ENCODE assay signal across 8 cellular contexts in genomic region chr17:62238551-62239338, GRCh38.
DNase-seq lines count a peak whose midpoint lies in the region; ATAC-seq, FAIRE-seq and TF ChIP-seq lines count a peak whose summit lies in the region.
"Not testable (repeated sequence)": the region's sequence is repeated elsewhere in the genome, so short reads cannot be mapped to it uniquely, and the experiment has no call there.

No MANE protein-coding gene starts in this region.

- H3K9me2 ChIP-seq in GM23338 (ENCODE audit: insufficient read depth): not testable (repeated sequence)

- not testable (repeated sequence) for TF ChIP-seq POLR2A in HepG2 (IDR thresholded peaks at IDR 0.05; ENCODE audit: insufficient read depth in 1 of 2, low read depth in 2 of 2, low read length in 2 of 2)

- not testable (repeated sequence) for FAIRE-seq in bronchial epithelial cell (lab: Jason Lieb, UNC); HepG2 (lab: Jason Lieb, UNC)

- TF ChIP-seq CTCF in Caco-2 (IDR thresholded peaks at IDR 0.05; ENCODE audit: insufficient read depth in 1 of 2, low read depth in 1 of 2, low read length in 1 of 2, severe bottlenecking in 1 of 2, unreplicated experiment in 1 of 2); GM23338 (conservative IDR thresholded peaks at IDR 0.05; ENCODE audit: low read depth in 2 of 2); bronchial epithelial cell (IDR thresholded peaks at IDR 0.05; ENCODE audit: insufficient read depth, low read length, severe bottlenecking); epithelial cell of esophagus (IDR thresholded peaks at IDR 0.05; ENCODE audit: insufficient read depth, low read depth, low read length, missing control alignments); HepG2 (CRISPR knock-in tag; IDR thresholded peaks at IDR 0.05); type B pancreatic cell (conservative IDR thresholded peaks at IDR 0.05): not testable (repeated sequence)

- POLR2A ChIA-PET in Caco-2 (lab: Charles Lee); HepG2 (lab: Yijun Ruan, JAX): not testable (repeated sequence)

- CTCF ChIA-PET in Caco-2 (lab: Charles Lee); HepG2 (lab: Yijun Ruan, JAX; ENCODE audit: low intra/inter-chr PET ratio, low total read pairs): not testable (repeated sequence)

- H3K4me3 Mint-ChIP-seq in Caco-2 (ENCODE audit: unreplicated experiment); GM23338; type B pancreatic cell: not testable (repeated sequence)

- not testable (repeated sequence) for H3K27ac ChIP-seq in GM23338 (ENCODE audit: low read depth); HepG2 (ENCODE audit: extremely low read length, insufficient read depth, low read length)

- not testable (repeated sequence) for H3K9me3 ChIP-seq in Caco-2; HepG2 (ENCODE audit: low read length)

- not testable (repeated sequence) for TF ChIP-seq EP300 in HepG2 (IDR thresholded peaks at IDR 0.05; ENCODE audit: low read depth in 2 of 2, low read length in 2 of 2); HepG2 (CRISPR knock-in tag; IDR thresholded peaks at IDR 0.05; ENCODE audit: borderline replicate concordance)

- not testable (repeated sequence) for H3F3A ChIP-seq in GM23338 (replicated peaks; ENCODE audit: low read depth)

- not testable (repeated sequence) for H3K4me2 ChIP-seq in GM23338; HepG2 (ENCODE audit: low read depth, low read length)

- intact Hi-C loops in Caco-2 (cut with micrococcal nuclease; ENCODE audit: unreplicated experiment); HepG2 (cut with micrococcal nuclease; ENCODE audit: unreplicated experiment): not testable (repeated sequence)

- H3K9ac ChIP-seq in HepG2 (ENCODE audit: insufficient read depth, low read depth, low read length): not testable (repeated sequence)

- H2AFZ ChIP-seq in GM23338: peak overlapping the region; percentile 44
- H2AFZ ChIP-seq in HepG2 (ENCODE audit: low read length): not testable (repeated sequence)

- H3K27me3 ChIP-seq in Caco-2 (replicated peaks; ENCODE audit: control insufficient read depth, insufficient read depth, low read length); GM23338 (ENCODE audit: insufficient read depth); bronchial epithelial cell (ENCODE audit: control insufficient read depth, insufficient read depth, low read length); HepG2 (ENCODE audit: control insufficient read depth in 1 of 2, insufficient read depth in 2 of 2, low read length in 2 of 2): not testable (repeated sequence)

- not testable (repeated sequence) for H3K36me3 ChIP-seq in Caco-2 (ENCODE audit: control insufficient read depth, insufficient read depth, low read length); GM23338 (ENCODE audit: insufficient read depth); bronchial epithelial cell (ENCODE audit: control insufficient read depth, insufficient read depth, low read length); HepG2 (replicated peaks in 1 of 2; ENCODE audit: control insufficient read depth in 1 of 2, insufficient read depth in 2 of 2, low read length in 2 of 2)

- not testable (repeated sequence) for BruUV-seq in Caco-2 (replicated peaks; lab: Mats Ljungman, UMichigan); HepG2 (replicated peaks; lab: Mats Ljungman, UMichigan)

- not testable (repeated sequence) for ATAC-seq in GM23338, HepG2

- H3K4me1 Mint-ChIP-seq in Caco-2 (ENCODE audit: low read depth, unreplicated experiment): peaks cover 15% of the 10 kb centered on the region
- not testable (repeated sequence) for H3K4me1 Mint-ChIP-seq in GM23338; type B pancreatic cell (ENCODE audit: unreplicated experiment)

- H3K4me1 ChIP-seq in Caco-2 (peaks cover 14% of the 10 kb centered on the region), HepG2 (ENCODE audit: insufficient read depth, low read length) (peaks cover 20% of the 10 kb centered on the region)
- H3K4me1 ChIP-seq in GM23338 (ENCODE audit: insufficient read depth): not testable (repeated sequence)

- DNase-seq in Caco-2 (peak in 1 of 2 experiments; percentile 6), NCI-H460 (ENCODE audit: extremely low read depth, low read depth) (peak; percentile 14), SK-MEL-5 (ENCODE audit: low read depth, low spot score) (peak; percentile 55), bronchial epithelial cell (ENCODE audit: low read depth) (peak; percentile 1), epithelial cell of esophagus (ENCODE audit: low read depth) (peak; percentile 7)
- DNase-seq in GM23338 (ENCODE audit: low spot score); HepG2 (ENCODE audit: low spot score); type B pancreatic cell (ENCODE audit: extremely low spot score, unreplicated experiment): not testable (repeated sequence)

- H3K27me3 Mint-ChIP-seq in Caco-2 (ENCODE audit: insufficient read depth, unreplicated experiment); GM23338 (ENCODE audit: insufficient read depth, low read depth, poor library complexity); type B pancreatic cell: not testable (repeated sequence)

- H3K27ac Mint-ChIP-seq in Caco-2 (ENCODE audit: unreplicated experiment) (peak overlapping the region; percentile 60), GM23338 (peak overlapping the region; percentile 68; the same call in 1 of the 2 replicates), type B pancreatic cell (peak overlapping the region; percentile 30)

- not testable (repeated sequence) for H3K36me3 Mint-ChIP-seq in Caco-2 (ENCODE audit: insufficient read depth, unreplicated experiment); GM23338 (ENCODE audit: low read depth); type B pancreatic cell

- not testable (repeated sequence) for H3K9me3 Mint-ChIP-seq in Caco-2 (ENCODE audit: unreplicated experiment); GM23338; type B pancreatic cell

- in situ Hi-C loops in SK-MEL-5 (cut with HindIII; ENCODE audit: low pct_unique_long_range_greater_than_20kb, low sequenced_read_pairs); HepG2 (cut with HindIII; ENCODE audit: extremely low pct_ligation_motif_present, low pct_unique_long_range_greater_than_20kb): not testable (repeated sequence)

- H4K20me1 ChIP-seq in GM23338 (replicated peaks; ENCODE audit: insufficient read depth); HepG2 (ENCODE audit: insufficient read depth, low read length): not testable (repeated sequence)

- TF ChIP-seq RAD21 in HepG2 (CRISPR knock-in tag; IDR thresholded peaks at IDR 0.05): not testable (repeated sequence)

- 31% methylated on average over 6 of the region's 6 CpGs for WGBS in HepG2 (ENCODE audit: low lambda C conversion rate)

- not testable (repeated sequence) for H3K79me2 ChIP-seq in GM23338 (replicated peaks; ENCODE audit: insufficient read depth); HepG2 (ENCODE audit: insufficient read depth, low read length)

- H3K4me3 ChIP-seq in Caco-2 (ENCODE audit: low read depth, low read length); GM23338; bronchial epithelial cell (ENCODE audit: low read depth, low read length); epithelial cell of esophagus (ENCODE audit: low read length); HepG2 (replicated peaks in 1 of 3; ENCODE audit: insufficient read depth in 1 of 3, low read depth in 2 of 3, low read length in 3 of 3): not testable (repeated sequence)

TF ChIP-seq in HepG2, 621 proteins besides CTCF, POLR2A, EP300 and RAD21:
- 0 out of 2 replicates have a peak, but pooled peaks have one; percentile 36 for TF ChIP-seq NFE2 (CRISPR knock-in tag; IDR thresholded peaks at IDR 0.05)
TF ChIP-seq in HepG2: peak in this region for 1; not testable (repeated sequence) for 620.
